In genomic region chr15:100209204-100209603, GRCh38 we compare ENCODE assay signal across 35 cellular contexts.
"Had no signal": no experiment of that assay in that cellular context is flagged by ENCODE, and none has a peak within 500 bp of the region (broad histone marks: within the 10 kb centered on the region; RNA-seq: fewer than 3 reads in every experiment).

No MANE protein-coding gene starts in this region.

- H3K27me3 Mint-ChIP-seq: activated CD4-positive, alpha-beta memory T cell treated with anti-CD3 and anti-CD28 coated beads for 36 hours; activated CD4-positive, alpha-beta T cell treated with anti-CD3 and anti-CD28 coated beads for 36 hours; activated CD4-positive, alpha-beta T cell treated with anti-CD3 and anti-CD28 coated beads, Interleukin-2, amount 10 ng/mL, durations not matched to agents 7 days and 5 days had no signal

- H3K9me3 Mint-ChIP-seq: activated CD4-positive, alpha-beta memory T cell treated with anti-CD3 and anti-CD28 coated beads for 36 hours; activated CD4-positive, alpha-beta T cell treated with anti-CD3 and anti-CD28 coated beads, Interleukin-2, amount 10 ng/mL, durations not matched to agents 7 days and 5 days; activated naive CD4-positive, alpha-beta T cell treated with anti-CD3 and anti-CD28 coated beads for 36 hours; activated naive CD4-positive, alpha-beta T cell treated with anti-CD3 and anti-CD28 coated beads, Interleukin-2, amount 50 U/mL, for 72 hours; activated T-cell treated with anti-CD3 and anti-CD28 coated beads, Interleukin-2, amount 50 U/mL, for 4 hours; activated T-helper 1 cell treated with anti-CD3 and anti-CD28 coated beads, Interleukin-12 subunit alpha, Interleukin-12 subunit beta, Interleukin-2, Interleukin-4 antibody, amounts not matched to agents 30 ng/mL and 10 ng/mL and 1 ng/mL, durations not matched to agents 14 hours and 24 hours and 36 hours; IgD-negative memory B cell had no signal

- H3K4me3 ChIP-seq: Peyer's patch had no signal

- FAIRE-seq: bronchial epithelial cell, TTC549 had no signal

- H3K4me3 Mint-ChIP-seq: activated CD4-positive, alpha-beta memory T cell treated with anti-CD3 and anti-CD28 coated beads for 36 hours; activated CD4-positive, alpha-beta T cell treated with anti-CD3 and anti-CD28 coated beads for 36 hours; activated CD4-positive, alpha-beta T cell treated with anti-CD3 and anti-CD28 coated beads, Interleukin-2, amount 10 ng/mL, durations not matched to agents 7 days and 5 days; activated naive CD4-positive, alpha-beta T cell treated with anti-CD3 and anti-CD28 coated beads for 36 hours; activated T-cell treated with anti-CD3 and anti-CD28 coated beads, Interleukin-2, amount 50 U/mL, for 4 hours; activated T-helper 1 cell treated with anti-CD3 and anti-CD28 coated beads, Interleukin-12 subunit alpha, Interleukin-12 subunit beta, Interleukin-2, Interleukin-4 antibody, amounts not matched to agents 30 ng/mL and 10 ng/mL and 1 ng/mL, durations not matched to agents 14 hours and 24 hours and 36 hours; brain; IgD-negative memory B cell; WTC11 had no signal

- H3K9me3 ChIP-seq: Peyer's patch had no signal

- H3K4me1 Mint-ChIP-seq: activated CD4-positive, alpha-beta T cell treated with anti-CD3 and anti-CD28 coated beads for 36 hours; activated CD4-positive, alpha-beta T cell treated with anti-CD3 and anti-CD28 coated beads, Interleukin-2, amount 10 ng/mL, durations not matched to agents 7 days and 5 days; IgD-negative memory B cell had no signal

- H3K27ac ChIP-seq: Peyer's patch had no signal

- DNase-seq: activated CD4-positive, alpha-beta memory T cell treated with anti-CD3 and anti-CD28 coated beads for 36 hours; activated CD4-positive, alpha-beta T cell treated with anti-CD3 and anti-CD28 coated beads for 36 hours; activated CD4-positive, alpha-beta T cell treated with anti-CD3 and anti-CD28 coated beads, Interleukin-2, amount 10 ng/mL, durations not matched to agents 7 days and 5 days; activated CD8-positive, alpha-beta memory T cell treated with anti-CD3 and anti-CD28 coated beads, Interleukin-2, amount 50 U/mL, for 4 hours; activated gamma-delta T cell treated with Interleukin-2 at 50 U/mL for 16 hours; activated naive CD4-positive, alpha-beta T cell treated with anti-CD3 and anti-CD28 coated beads for 36 hours; activated T-cell treated with anti-CD3 and anti-CD28 coated beads for 4 hours; activated T-cell treated with anti-CD3 and anti-CD28 coated beads, Interleukin-2, amount 50 U/mL, for 4 hours; anterior cingulate cortex; caudate nucleus; Karpas-422; KBM-7; NCI-H1105; NCI-H1417 treated with DMSO at 0.1 percent for 48 hours; NCI-H1694; NCI-H1930; NCI-H2081 treated with DMSO at 0.1 percent for 48 hours; NCI-H345; NCI-H524 treated with DMSO at 0.1 percent for 48 hours; PC-3; RPMI8226; SIG-M5; SW 1271; T-helper 1 cell; T1000 had no signal

- H3K36me3 ChIP-seq: Peyer's patch had no signal

- ATAC-seq: activated CD4-positive, alpha-beta T cell treated with anti-CD3 and anti-CD28 coated beads for 36 hours; activated CD4-positive, CD25-positive, alpha-beta regulatory T cell treated with anti-CD3 and anti-CD28 coated beads, Interleukin-2, amount 50 U/mL, for 24 hours; activated naive CD4-positive, alpha-beta T cell treated with anti-CD3 and anti-CD28 coated beads, Interleukin-2, amount 50 U/mL, for 72 hours; activated T-cell treated with anti-CD3 and anti-CD28 coated beads, Interleukin-2, amount 50 U/mL, for 4 hours; PC-3; Right ventricle myocardium inferior; WTC11 had no signal

- H3K27me3 ChIP-seq: Peyer's patch had no signal

- H3K36me3 Mint-ChIP-seq: IgD-negative memory B cell, WTC11 had no signal

- H3K27ac Mint-ChIP-seq: activated CD4-positive, alpha-beta memory T cell treated with anti-CD3 and anti-CD28 coated beads for 36 hours; activated CD4-positive, alpha-beta T cell treated with anti-CD3 and anti-CD28 coated beads for 36 hours; activated CD4-positive, alpha-beta T cell treated with anti-CD3 and anti-CD28 coated beads, Interleukin-2, amount 10 ng/mL, durations not matched to agents 7 days and 5 days; activated naive CD4-positive, alpha-beta T cell treated with anti-CD3 and anti-CD28 coated beads for 36 hours; activated naive CD4-positive, alpha-beta T cell treated with anti-CD3 and anti-CD28 coated beads, Interleukin-2, amount 50 U/mL, for 72 hours; activated T-helper 1 cell treated with anti-CD3 and anti-CD28 coated beads, Interleukin-12 subunit alpha, Interleukin-12 subunit beta, Interleukin-2, Interleukin-4 antibody, amounts not matched to agents 30 ng/mL and 10 ng/mL and 1 ng/mL, durations not matched to agents 14 hours and 24 hours and 36 hours; brain; IgD-negative memory B cell; WTC11 had no signal
